11 cellular contexts compared by ENCODE assay signal in genomic region chr18:394997-395383, GRCh38.
A peak's percentile ranks its signal among the peaks of the same experiment; 100 is the strongest.
DNase-seq lines count a peak whose midpoint lies in the region; ATAC-seq and TF ChIP-seq lines count a peak whose summit lies in the region.
"Had no signal": no experiment of that assay in that cellular context is flagged by ENCODE, and none has a peak within 500 bp of the region (broad histone marks: within the 10 kb centered on the region; RNA-seq: fewer than 3 reads in every experiment).

No MANE protein-coding gene starts in this region.

- TF ChIP-seq POLR2A in sigmoid colon (IDR thresholded peaks at IDR 0.05) = no peak
- no peak for TF ChIP-seq POLR2A in breast epithelium (IDR thresholded peaks at IDR 0.05)

- ATAC-seq in activated naive CD4-positive, alpha-beta T cell treated with anti-CD3 and anti-CD28 coated beads, Interleukin-2, amount 50 U/mL, for 72 hours = no peak

- no peak overlapping the region for H3K4me3 ChIP-seq in cardiac muscle cell
- no peak overlapping the region for H3K4me3 ChIP-seq in sigmoid colon
- H3K4me3 ChIP-seq in breast epithelium = no peak overlapping the region
- H3K4me3 ChIP-seq in SJCRH30 = no peak overlapping the region

- H3K4me1 ChIP-seq in cardiac muscle cell (ENCODE audit: low read depth) (peaks cover 12% of the 10 kb centered on the region), sigmoid colon (peaks cover 0 to 47% (median 42%) of the 10 kb centered on the region in 4 donors), breast epithelium (no peaks in the 10 kb centered on the region), SJCRH30 (no peaks in the 10 kb centered on the region)

- intact Hi-C loops in sigmoid colon (cut with DNase I) (no loop called here), breast epithelium (cut with DNase I; ENCODE audit: low total_unique reads) (no loop called here)

- 37 to 63% methylated on average over 1 of the region's 1 CpG for WGBS in sigmoid colon, 2 donors

- no peaks in the 10 kb centered on the region for H3K9me3 Mint-ChIP-seq in activated naive CD4-positive, alpha-beta T cell treated with anti-CD3 and anti-CD28 coated beads, Interleukin-2, amount 50 U/mL, for 72 hours

- no peaks in the 10 kb centered on the region for H3K27me3 ChIP-seq in cardiac muscle cell
- no peaks in the 10 kb centered on the region for H3K27me3 ChIP-seq in sigmoid colon
- no peaks in the 10 kb centered on the region for H3K27me3 ChIP-seq in breast epithelium
- no peaks in the 10 kb centered on the region for H3K27me3 ChIP-seq in SJCRH30

- H3K27ac ChIP-seq in cardiac muscle cell (peak overlapping the region; percentile 58), sigmoid colon (peak overlapping the region; percentile 66 to 78 (median 74)), breast epithelium (no peak overlapping the region), SJCRH30 (no peak overlapping the region)

- DNase-seq in GM03348 (ENCODE audit: low spot score) (peak; percentile 71), RPMI7951 (ENCODE audit: low read depth) (peak; percentile 98), cardiac muscle cell (ENCODE audit: low read depth in 1 of 2, low spot score in 1 of 2) (peak; percentile 35 to 93), sigmoid colon (peak; percentile 77), breast epithelium (ENCODE audit: low spot score in 2 of 2) (no peak), cerebellar nuclear complex (lab: John Stamatoyannopoulos, UW) (no peak), SJCRH30 (no peak)
- DNase-seq in activated naive CD4-positive, alpha-beta T cell treated with anti-CD3 and anti-CD28 coated beads, Interleukin-2, amount 50 U/mL, for 72 hours (ENCODE audit: low spot score in 2 of 2) = no peak
- DNase-seq: GF-D8; NCI-H2029 treated with DMSO at 0.1 percent for 48 hours; stimulated activated naive CD4-positive, alpha-beta T cell treated with Interleukin-2 at 50 U/mL for 16 hours had no signal

- no peak overlapping the region for H3K27ac Mint-ChIP-seq in activated naive CD4-positive, alpha-beta T cell treated with anti-CD3 and anti-CD28 coated beads, Interleukin-2, amount 50 U/mL, for 72 hours

- H3K9me3 ChIP-seq in cardiac muscle cell (ENCODE audit: low read depth) (no peaks in the 10 kb centered on the region), sigmoid colon (no peaks in the 10 kb centered on the region), breast epithelium (no peaks in the 10 kb centered on the region), SJCRH30 (replicated peaks) (no peaks in the 10 kb centered on the region)

- TF ChIP-seq CTCF in cardiac muscle cell (IDR thresholded peaks at IDR 0.05; ENCODE audit: low read depth, low read length) (no peak), sigmoid colon (IDR thresholded peaks at IDR 0.05) (no peak), breast epithelium (IDR thresholded peaks at IDR 0.05) (no peak)

- H3K36me3 ChIP-seq in cardiac muscle cell (no peaks in the 10 kb centered on the region), sigmoid colon (no peaks in the 10 kb centered on the region), breast epithelium (no peaks in the 10 kb centered on the region), SJCRH30 (no peaks in the 10 kb centered on the region)

- peak in 1 of 4 donors; percentile 41 for TF ChIP-seq EP300 in sigmoid colon (IDR thresholded peaks at IDR 0.05)

- H3K36me3 Mint-ChIP-seq in activated naive CD4-positive, alpha-beta T cell treated with anti-CD3 and anti-CD28 coated beads, Interleukin-2, amount 50 U/mL, for 72 hours = no peaks in the 10 kb centered on the region

Comparison
In these comparisons a context has a peak if more than half of its experiments do, and no peak if none do; other contexts are left out.
1. DNase-seq: peak in GM03348 (single experiment), RPMI7951 (single experiment), cardiac muscle cell (2 of 2) and sigmoid colon (single experiment); none in breast epithelium (0 of 2), cerebellar nuclear complex (0 of 2), activated naive CD4-positive, alpha-beta T cell treated with anti-CD3 and anti-CD28 coated beads, Interleukin-2, amount 50 U/mL, for 72 hours (0 of 2) and SJCRH30 (0 of 2).
2. H3K27ac ChIP-seq: peak in cardiac muscle cell (single experiment) and sigmoid colon (4 of 4); none in breast epithelium (0 of 2) and SJCRH30 (single experiment).